In the genomic region with DNA sequence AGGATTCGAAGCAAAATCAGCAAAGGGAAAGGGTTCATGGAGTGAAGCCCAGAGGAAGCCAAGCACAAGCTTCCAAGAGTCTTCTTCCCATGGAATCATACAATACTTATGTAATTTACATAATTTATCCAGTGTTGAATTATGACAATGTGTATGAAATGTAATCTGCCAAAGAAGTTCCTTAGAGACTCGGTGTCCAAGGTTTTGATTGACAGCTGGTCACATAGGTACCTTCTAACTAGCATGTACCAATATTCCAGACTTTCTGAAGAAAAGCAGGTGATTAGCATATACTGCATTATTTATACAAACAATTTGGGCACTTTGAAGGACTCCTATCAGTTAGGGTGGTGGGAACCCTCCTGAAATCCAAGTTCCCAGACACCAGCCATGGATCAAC, we compare ENCODE assay signal across 8 cellular contexts.
"Had no signal": no experiment of that assay in that cellular context is flagged by ENCODE, and none has a peak within 500 bp of the region (broad histone marks: within the 10 kb centered on the region; RNA-seq: fewer than 3 reads in every experiment).

No MANE protein-coding gene starts in this region.

- H3K9ac ChIP-seq: GM23248 had no signal

- H3K27ac ChIP-seq: GM23248 had no signal

- H2AFZ ChIP-seq: GM23248 had no signal

- ATAC-seq: HCT116 had no signal

- DNase-seq: GM23248, GOT3, H7, IMR-90, KBM-7 had no signal

- H3K36me3 ChIP-seq: HAP-1 had no signal

- H3K4me1 ChIP-seq: HAP-1 had no signal

- H3K4me3 ChIP-seq: GM23248, HAP-1 had no signal

- FAIRE-seq: HTR-8/SVneo had no signal

- H3K9me3 ChIP-seq: HAP-1 had no signal
